ENCODE assay signal across 24 cellular contexts in genomic region chr15:66076591-66077319, GRCh38.
"Had no signal": no experiment of that assay in that cellular context is flagged by ENCODE, and none has a peak within 500 bp of the region (broad histone marks: within the 10 kb centered on the region; RNA-seq: fewer than 3 reads in every experiment).

No MANE protein-coding gene starts in this region.

- H3K4me3 ChIP-seq: pancreas, psoas muscle, thoracic aorta, vagina had no signal

- H3K27ac ChIP-seq: pancreas, psoas muscle, thoracic aorta, vagina had no signal

- H3K9me3 Mint-ChIP-seq: activated CD4-positive, alpha-beta memory T cell treated with anti-CD3 and anti-CD28 coated beads, Interleukin-2, amount 10 ng/mL, durations not matched to agents 7 days and 5 days; activated CD4-positive, alpha-beta T cell treated with anti-CD3 and anti-CD28 coated beads, Interleukin-2, amount 10 ng/mL, durations not matched to agents 7 days and 5 days; activated T-cell treated with anti-CD3 and anti-CD28 coated beads, Interleukin-2, amount 50 U/mL, for 4 hours; activated T-helper 17 cell treated with anti-CD3 and anti-CD28 coated beads, Interleukin-2, amount 50 U/mL, for 72 hours; central memory CD8-positive, alpha-beta T cell; effector memory CD8-positive, alpha-beta T cell; naive thymus-derived CD4-positive, alpha-beta T cell; neural crest cell had no signal

- DNase-seq: activated CD4-positive, alpha-beta memory T cell treated with anti-CD3 and anti-CD28 coated beads, Interleukin-2, amount 10 ng/mL, durations not matched to agents 7 days and 5 days; activated CD4-positive, alpha-beta T cell treated with anti-CD3 and anti-CD28 coated beads, Interleukin-2, amount 10 ng/mL, durations not matched to agents 7 days and 5 days; activated CD8-positive, alpha-beta memory T cell treated with anti-CD3 and anti-CD28 coated beads, Interleukin-2, amount 50 U/mL, for 48 hours; activated naive CD4-positive, alpha-beta T cell; activated T-cell treated with anti-CD3 and anti-CD28 coated beads, Interleukin-2, amount 50 U/mL, for 4 hours; anterior cingulate cortex; cortex of kidney; effector memory CD8-positive, alpha-beta T cell; hippocampal formation; left colon; midbrain; naive thymus-derived CD4-positive, alpha-beta T cell; nucleus accumbens; pancreas; psoas muscle; stimulated activated naive CD4-positive, alpha-beta T cell; T-helper 1 cell; trophoblast cell had no signal

- H3K27me3 ChIP-seq: pancreas, vagina had no signal

- H3K4me3 Mint-ChIP-seq: activated CD4-positive, alpha-beta memory T cell treated with anti-CD3 and anti-CD28 coated beads, Interleukin-2, amount 10 ng/mL, durations not matched to agents 7 days and 5 days; activated CD4-positive, alpha-beta T cell treated with anti-CD3 and anti-CD28 coated beads, Interleukin-2, amount 10 ng/mL, durations not matched to agents 7 days and 5 days; activated naive CD8-positive, alpha-beta T cell; activated T-cell treated with anti-CD3 and anti-CD28 coated beads, Interleukin-2, amount 50 U/mL, for 4 hours; activated T-helper 17 cell treated with anti-CD3 and anti-CD28 coated beads, Interleukin-2, amount 50 U/mL, for 72 hours; central memory CD8-positive, alpha-beta T cell; effector memory CD8-positive, alpha-beta T cell; naive thymus-derived CD4-positive, alpha-beta T cell; neural crest cell had no signal

- H3K36me3 Mint-ChIP-seq: activated naive CD8-positive, alpha-beta T cell; naive thymus-derived CD4-positive, alpha-beta T cell had no signal

- H3K9me3 ChIP-seq: pancreas, psoas muscle, thoracic aorta, vagina had no signal

- H3K4me1 ChIP-seq: psoas muscle had no signal

- H3K27ac Mint-ChIP-seq: activated CD4-positive, alpha-beta memory T cell treated with anti-CD3 and anti-CD28 coated beads, Interleukin-2, amount 10 ng/mL, durations not matched to agents 7 days and 5 days; activated CD4-positive, alpha-beta T cell treated with anti-CD3 and anti-CD28 coated beads, Interleukin-2, amount 10 ng/mL, durations not matched to agents 7 days and 5 days; activated naive CD8-positive, alpha-beta T cell; activated T-helper 17 cell treated with anti-CD3 and anti-CD28 coated beads, Interleukin-2, amount 50 U/mL, for 72 hours; effector memory CD8-positive, alpha-beta T cell; naive thymus-derived CD4-positive, alpha-beta T cell had no signal

- H3K4me1 Mint-ChIP-seq: activated CD4-positive, alpha-beta memory T cell treated with anti-CD3 and anti-CD28 coated beads, Interleukin-2, amount 10 ng/mL, durations not matched to agents 7 days and 5 days; activated CD4-positive, alpha-beta T cell treated with anti-CD3 and anti-CD28 coated beads, Interleukin-2, amount 10 ng/mL, durations not matched to agents 7 days and 5 days; activated T-helper 17 cell treated with anti-CD3 and anti-CD28 coated beads, Interleukin-2, amount 50 U/mL, for 72 hours; central memory CD8-positive, alpha-beta T cell; naive thymus-derived CD4-positive, alpha-beta T cell had no signal

- ATAC-seq: activated T-cell treated with anti-CD3 and anti-CD28 coated beads, Interleukin-2, amount 50 U/mL, for 4 hours; activated T-helper 17 cell treated with anti-CD3 and anti-CD28 coated beads, Interleukin-2, amount 50 U/mL, for 72 hours; effector memory CD8-positive, alpha-beta T cell; left colon; naive thymus-derived CD4-positive, alpha-beta T cell; pancreas; psoas muscle had no signal

- H3K36me3 ChIP-seq: pancreas, thoracic aorta, vagina had no signal
